9 cellular contexts compared by ENCODE assay signal in the genomic region with DNA sequence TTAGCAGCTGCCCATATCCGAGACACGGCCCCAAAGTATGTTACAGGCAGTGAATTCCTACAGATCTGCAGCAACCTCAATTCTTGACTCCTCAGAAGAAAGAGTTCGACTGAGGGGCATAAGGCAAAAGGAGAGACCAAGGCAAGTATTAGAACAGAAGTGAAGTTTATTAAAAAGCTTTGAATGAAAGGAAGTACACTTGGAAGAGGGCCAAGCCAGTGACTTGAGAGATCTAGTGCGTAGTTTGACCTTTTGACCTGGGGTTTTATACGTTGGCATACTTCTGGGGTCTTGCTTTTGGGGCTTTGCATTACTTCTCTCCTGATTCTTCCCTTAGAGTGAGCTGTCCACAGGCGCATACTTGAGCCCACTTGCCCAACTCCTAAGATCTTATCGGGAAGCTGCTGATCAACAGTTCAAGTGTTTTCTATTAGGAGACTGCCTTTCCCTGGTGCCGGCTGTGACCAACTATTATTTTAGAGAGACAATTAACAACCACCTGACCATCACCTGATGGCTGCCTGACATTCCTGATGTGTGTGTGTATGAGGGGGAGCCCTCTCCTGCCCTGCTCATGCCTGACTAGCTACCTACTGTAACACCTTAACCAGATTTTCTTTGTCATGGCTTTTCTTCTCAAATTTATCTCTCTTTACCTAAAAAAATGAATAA. TPM values are rescaled to one million over a fixed set of nuclear protein-coding genes. Genes with fewer than 3 reads are reported as not detected.
A peak's percentile ranks its signal among the peaks of the same experiment; 100 is the strongest.
DNase-seq lines count a peak whose midpoint lies in the region; ATAC-seq and TF ChIP-seq lines count a peak whose summit lies in the region.
"Had no signal": no experiment of that assay in that cellular context is flagged by ENCODE, and none has a peak within 500 bp of the region (broad histone marks: within the 10 kb centered on the region; RNA-seq: fewer than 3 reads in every experiment).

No MANE protein-coding gene starts in this region.

- no peak overlapping the region for H3K4me3 ChIP-seq in Jurkat, Clone E6-1 (ENCODE audit: low read length)
- H3K4me3 ChIP-seq in neural progenitor cell = no peak overlapping the region
- H3K4me3 ChIP-seq in aorta (ENCODE audit: low read length in 2 of 2) = no peak overlapping the region

- peaks cover 43% of the 10 kb centered on the region for H3K36me3 Mint-ChIP-seq in Calu3 (ENCODE audit: insufficient read depth, unreplicated experiment)
- H3K36me3 Mint-ChIP-seq in central memory CD8-positive, alpha-beta T cell (ENCODE audit: insufficient read depth) = peaks cover 2% of the 10 kb centered on the region
- peaks cover 13% of the 10 kb centered on the region for H3K36me3 Mint-ChIP-seq in neural progenitor cell

- H3K79me2 ChIP-seq in neural progenitor cell (ENCODE audit: low read depth) = peaks cover 28% of the 10 kb centered on the region

- no peak overlapping the region for H2AFZ ChIP-seq in neural progenitor cell (replicated peaks)

- peak; percentile 65 for DNase-seq in Calu3
- DNase-seq in Jurkat, Clone E6-1 (ENCODE audit: low read depth, low spot score) = peak; percentile 43
- DNase-seq in central memory CD8-positive, alpha-beta T cell (ENCODE audit: low spot score in 2 of 2) = no peak
- DNase-seq in neural progenitor cell (ENCODE audit: low spot score) = no peak
- DNase-seq in NCI-H446 (lab: John Stamatoyannopoulos, UW) = no peak
- DNase-seq in aorta = no peak
- DNase-seq in amygdala (lab: John Stamatoyannopoulos, UW) = no peak
- DNase-seq: NCI-H187; stimulated activated naive CD4-positive, alpha-beta T cell had no signal

- ATAC-seq in central memory CD8-positive, alpha-beta T cell (replicated peaks; ENCODE audit: extremely low read depth, poor library complexity, severe bottlenecking) = no peak
- ATAC-seq in aorta (ENCODE audit: low FRiP score) = no peak

- TF ChIP-seq CTCF in Calu3 (IDR thresholded peaks at IDR 0.05; ENCODE audit: unreplicated experiment) (no peak), neural progenitor cell (IDR thresholded peaks at IDR 0.05) (no peak)

- no peaks in the 10 kb centered on the region for H3K27me3 ChIP-seq in neural progenitor cell
- no peaks in the 10 kb centered on the region for H3K27me3 ChIP-seq in aorta (ENCODE audit: control insufficient read depth in 1 of 2, insufficient read depth in 2 of 2, low read length in 1 of 2)

- H3K4me3 Mint-ChIP-seq in Calu3 (ENCODE audit: low read depth, unreplicated experiment) (peak overlapping the region; percentile 94), neural progenitor cell (peak overlapping the region; percentile 59)
- H3K4me3 Mint-ChIP-seq in central memory CD8-positive, alpha-beta T cell = peak overlapping the region; percentile 89

- peaks cover 22% of the 10 kb centered on the region for H3K4me1 ChIP-seq in neural progenitor cell
- peaks cover 0 to 4% of the 10 kb centered on the region in 2 donors for H3K4me1 ChIP-seq in aorta (ENCODE audit: control insufficient read depth in 1 of 2, insufficient read depth in 2 of 2, low read length in 2 of 2)

- H3K4me1 Mint-ChIP-seq in Calu3 (ENCODE audit: low read depth, unreplicated experiment) (peaks cover 73% of the 10 kb centered on the region), neural progenitor cell (peaks cover 25% of the 10 kb centered on the region)
- peaks cover 22% of the 10 kb centered on the region for H3K4me1 Mint-ChIP-seq in central memory CD8-positive, alpha-beta T cell

- WGBS in aorta, 2 donors = 52 to 57% methylated on average over 8 of the region's 8 CpGs

- peaks cover 3% of the 10 kb centered on the region for H4K20me1 ChIP-seq in neural progenitor cell (ENCODE audit: low read depth)

- H3F3A ChIP-seq in neural progenitor cell (ENCODE audit: low read depth) = peaks cover 12% of the 10 kb centered on the region

- no TSS peak for BruUV-seq in Calu3 (replicated peaks; lab: Mats Ljungman, UMichigan)

- H3K27ac Mint-ChIP-seq in Calu3 (ENCODE audit: unreplicated experiment) = peak overlapping the region; percentile 93
- H3K27ac Mint-ChIP-seq in central memory CD8-positive, alpha-beta T cell (ENCODE audit: low read depth) = no peak overlapping the region
- H3K27ac Mint-ChIP-seq in neural progenitor cell = no peak overlapping the region

- CTCF ChIA-PET in Calu3 (lab: Charles Lee) = interaction anchor here (0.6 to 1.2 kb wide), 4 partner anchors 9 to 1419 kb away, joined by 3 to 4 read pairs (median 4); no protein-coding TSS in a partner anchor

- H3K27ac ChIP-seq in neural progenitor cell (no peak overlapping the region), aorta (ENCODE audit: low read depth in 1 of 2, low read length in 2 of 2) (no peak overlapping the region)

- no peaks in the 10 kb centered on the region for H3K27me3 Mint-ChIP-seq in Calu3 (ENCODE audit: unreplicated experiment)
- H3K27me3 Mint-ChIP-seq in central memory CD8-positive, alpha-beta T cell = no peaks in the 10 kb centered on the region
- H3K27me3 Mint-ChIP-seq in neural progenitor cell (ENCODE audit: insufficient read depth, low read depth) = peaks cover 6% of the 10 kb centered on the region

- no peaks in the 10 kb centered on the region for H3K9me3 Mint-ChIP-seq in Calu3 (ENCODE audit: low read depth, unreplicated experiment)
- H3K9me3 Mint-ChIP-seq in central memory CD8-positive, alpha-beta T cell = no peaks in the 10 kb centered on the region
- H3K9me3 Mint-ChIP-seq in neural progenitor cell = peaks cover 4% of the 10 kb centered on the region

- no peak overlapping the region for H3K4me2 ChIP-seq in neural progenitor cell

- no peaks in the 10 kb centered on the region for H3K9me3 ChIP-seq in neural progenitor cell (ENCODE audit: low read depth)
- H3K9me3 ChIP-seq in aorta (ENCODE audit: control insufficient read depth, low read length) = no peaks in the 10 kb centered on the region

- intact Hi-C loops in Calu3 (cut with micrococcal nuclease; ENCODE audit: unreplicated experiment) = no loop called here
- intact Hi-C loops in aorta (cut with DNase I) = no loop called here

- no peak overlapping the region for H3K9ac ChIP-seq in neural progenitor cell

- peaks cover 5% of the 10 kb centered on the region for H3K36me3 ChIP-seq in neural progenitor cell
- no peaks in the 10 kb centered on the region for H3K36me3 ChIP-seq in aorta (ENCODE audit: control insufficient read depth in 1 of 2, insufficient read depth in 2 of 2, low read length in 1 of 2)

RNA-seq across cellular contexts. Expression of a gene that starts 1.5 kb away (rescaled TPM):
- 63.1 and 80.7 TPM in 2 replicates for total RNA-seq in Calu3 (2022)
- polyA plus RNA-seq in Jurkat, Clone E6-1 (2012; ENCODE audit: insufficient read depth, insufficient read length) = 58.0 TPM
- total RNA-seq in neural progenitor cell (ENCODE audit: low replicate concordance) = 108 and 142 TPM in 2 replicates
- 1 to 10 TPM in 1 of 2 donors, under 1 TPM in 1; 0.48 to 1.3 TPM for total RNA-seq in aorta
- 1 to 10 TPM in 1 of 2 donors, not detected in 1; 2.1 TPM for polyA plus RNA-seq in aorta

Comparison
In these comparisons a context has a peak if more than half of its experiments do, and no peak if none do; other contexts are left out.
1. DNase-seq: peak in Calu3 (single experiment) and Jurkat, Clone E6-1 (single experiment); none in central memory CD8-positive, alpha-beta T cell (0 of 2), neural progenitor cell (single experiment), NCI-H446 (0 of 2), aorta (0 of 2) and amygdala (0 of 56).
2. RNA of a gene that starts 1.5 kb away (total RNA-seq): 108 to 142 TPM in neural progenitor cell and 63.1 to 80.7 TPM in Calu3; 0.48 to 1.3 TPM in aorta; every median in the first group is over 10 times any median in the second.
3. Peak in every context shown above with its lines, with median percentiles within 50 percentile points of each other: H3K4me3 Mint-ChIP-seq.